Comparison of ENCODE assay signal across 1 cellular context in the genomic region with DNA sequence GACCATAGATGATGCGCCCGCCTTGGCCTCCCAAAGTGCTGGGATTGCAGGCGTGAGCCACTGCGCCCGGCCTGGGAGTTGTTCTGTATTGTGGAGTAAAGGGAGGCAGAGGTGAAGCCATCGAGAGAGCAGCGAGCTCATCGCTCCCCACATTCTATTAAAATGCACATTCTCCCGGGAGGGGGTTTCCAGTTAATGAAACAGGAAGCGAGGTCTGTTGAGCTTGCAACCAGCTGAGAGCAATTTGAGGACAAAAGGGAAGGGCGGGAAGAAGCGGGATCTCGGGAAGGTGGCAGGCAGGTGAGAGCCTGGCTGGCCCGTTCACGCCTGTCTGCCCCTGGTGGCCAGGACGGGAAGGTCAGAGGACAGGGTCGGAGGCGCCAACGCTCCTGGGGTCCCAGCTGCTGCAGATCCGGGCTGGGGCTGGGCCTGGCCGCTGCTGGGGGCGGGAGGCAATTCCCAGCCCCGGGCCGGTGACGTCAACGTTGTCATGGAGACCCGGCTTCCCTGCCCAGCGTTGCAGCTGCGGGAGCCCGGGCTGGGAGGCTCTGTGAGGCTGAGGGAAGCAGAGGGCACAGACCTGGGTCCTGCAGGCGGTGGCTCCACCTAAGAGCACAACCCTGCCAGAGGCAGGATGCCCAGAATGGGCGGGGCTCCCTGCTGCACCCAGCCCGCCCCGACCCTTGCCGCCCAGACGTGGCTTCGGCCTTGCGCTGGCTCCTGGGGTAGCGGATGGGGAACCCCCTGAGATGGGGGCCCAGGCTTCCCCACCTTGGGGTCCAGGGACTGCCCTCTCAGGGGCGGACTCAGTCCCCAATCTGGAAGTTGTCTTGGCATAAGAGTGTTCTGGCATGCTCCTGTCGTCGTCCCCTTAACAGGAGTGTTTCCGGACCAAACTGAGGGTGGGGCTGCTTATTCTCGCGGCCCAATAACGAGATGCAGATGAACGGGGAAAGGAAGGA.
TF ChIP-seq lines count a peak whose summit lies in the region.

No MANE protein-coding gene starts in this region.

TF ChIP-seq in HepG2, 621 proteins besides CTCF, POLR2A, EP300 and RAD21 (continued from another document and continues in another):
- TF ChIP-seq, protein P1, sequence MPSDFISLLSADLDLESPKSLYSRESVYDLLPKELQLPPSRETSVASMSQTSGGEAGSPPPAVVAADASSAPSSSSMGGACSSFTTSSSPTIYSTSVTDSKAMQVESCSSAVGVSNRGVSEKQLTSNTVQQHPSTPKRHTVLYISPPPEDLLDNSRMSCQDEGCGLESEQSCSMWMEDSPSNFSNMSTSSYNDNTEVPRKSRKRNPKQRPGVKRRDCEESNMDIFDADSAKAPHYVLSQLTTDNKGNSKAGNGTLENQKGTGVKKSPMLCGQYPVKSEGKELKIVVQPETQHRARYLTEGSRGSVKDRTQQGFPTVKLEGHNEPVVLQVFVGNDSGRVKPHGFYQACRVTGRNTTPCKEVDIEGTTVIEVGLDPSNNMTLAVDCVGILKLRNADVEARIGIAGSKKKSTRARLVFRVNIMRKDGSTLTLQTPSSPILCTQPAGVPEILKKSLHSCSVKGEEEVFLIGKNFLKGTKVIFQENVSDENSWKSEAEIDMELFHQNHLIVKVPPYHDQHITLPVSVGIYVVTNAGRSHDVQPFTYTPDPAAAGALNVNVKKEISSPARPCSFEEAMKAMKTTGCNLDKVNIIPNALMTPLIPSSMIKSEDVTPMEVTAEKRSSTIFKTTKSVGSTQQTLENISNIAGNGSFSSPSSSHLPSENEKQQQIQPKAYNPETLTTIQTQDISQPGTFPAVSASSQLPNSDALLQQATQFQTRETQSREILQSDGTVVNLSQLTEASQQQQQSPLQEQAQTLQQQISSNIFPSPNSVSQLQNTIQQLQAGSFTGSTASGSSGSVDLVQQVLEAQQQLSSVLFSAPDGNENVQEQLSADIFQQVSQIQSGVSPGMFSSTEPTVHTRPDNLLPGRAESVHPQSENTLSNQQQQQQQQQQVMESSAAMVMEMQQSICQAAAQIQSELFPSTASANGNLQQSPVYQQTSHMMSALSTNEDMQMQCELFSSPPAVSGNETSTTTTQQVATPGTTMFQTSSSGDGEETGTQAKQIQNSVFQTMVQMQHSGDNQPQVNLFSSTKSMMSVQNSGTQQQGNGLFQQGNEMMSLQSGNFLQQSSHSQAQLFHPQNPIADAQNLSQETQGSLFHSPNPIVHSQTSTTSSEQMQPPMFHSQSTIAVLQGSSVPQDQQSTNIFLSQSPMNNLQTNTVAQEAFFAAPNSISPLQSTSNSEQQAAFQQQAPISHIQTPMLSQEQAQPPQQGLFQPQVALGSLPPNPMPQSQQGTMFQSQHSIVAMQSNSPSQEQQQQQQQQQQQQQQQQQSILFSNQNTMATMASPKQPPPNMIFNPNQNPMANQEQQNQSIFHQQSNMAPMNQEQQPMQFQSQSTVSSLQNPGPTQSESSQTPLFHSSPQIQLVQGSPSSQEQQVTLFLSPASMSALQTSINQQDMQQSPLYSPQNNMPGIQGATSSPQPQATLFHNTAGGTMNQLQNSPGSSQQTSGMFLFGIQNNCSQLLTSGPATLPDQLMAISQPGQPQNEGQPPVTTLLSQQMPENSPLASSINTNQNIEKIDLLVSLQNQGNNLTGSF (CRISPR knock-in tag; IDR thresholded peaks at IDR 0.05): no peak
- TF ChIP-seq, protein P2, sequence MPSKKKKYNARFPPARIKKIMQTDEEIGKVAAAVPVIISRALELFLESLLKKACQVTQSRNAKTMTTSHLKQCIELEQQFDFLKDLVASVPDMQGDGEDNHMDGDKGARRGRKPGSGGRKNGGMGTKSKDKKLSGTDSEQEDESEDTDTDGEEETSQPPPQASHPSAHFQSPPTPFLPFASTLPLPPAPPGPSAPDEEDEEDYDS (CRISPR knock-in tag; IDR thresholded peaks at IDR 0.05): peak; percentile 44; the same call in 1 of the 2 replicates
- TF ChIP-seq ZNF720 (CRISPR knock-in tag; IDR thresholded peaks at IDR 0.05): no peak
- TF ChIP-seq, protein P3, sequence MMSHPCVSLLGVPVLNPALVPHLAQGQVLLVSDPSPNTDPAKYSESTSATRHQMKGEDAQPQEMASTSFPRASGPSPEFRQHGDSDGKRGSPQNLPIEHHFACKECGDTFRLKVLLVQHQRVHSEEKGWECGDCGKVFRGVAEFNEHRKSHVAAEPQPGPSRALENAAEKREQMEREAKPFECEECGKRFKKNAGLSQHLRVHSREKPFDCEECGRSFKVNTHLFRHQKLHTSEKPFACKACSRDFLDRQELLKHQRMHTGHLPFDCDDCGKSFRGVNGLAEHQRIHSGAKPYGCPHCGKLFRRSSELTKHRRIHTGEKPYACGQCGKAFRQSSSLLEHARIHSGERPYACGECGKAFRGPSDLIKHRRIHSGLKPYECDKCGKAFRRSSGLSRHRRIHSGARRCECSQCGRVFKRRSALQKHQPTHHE (CRISPR knock-in tag; IDR thresholded peaks at IDR 0.05; ENCODE audit: borderline replicate concordance): no peak
- no peak for TF ChIP-seq ZNF577 (CRISPR knock-in tag; IDR thresholded peaks at IDR 0.05; ENCODE audit: borderline replicate concordance, low read depth)
- TF ChIP-seq ZNF792 (CRISPR knock-in tag; IDR thresholded peaks at IDR 0.05): 0 out of 2 replicates have a peak, but pooled peaks have one; percentile 62
- TF ChIP-seq, protein P4, sequence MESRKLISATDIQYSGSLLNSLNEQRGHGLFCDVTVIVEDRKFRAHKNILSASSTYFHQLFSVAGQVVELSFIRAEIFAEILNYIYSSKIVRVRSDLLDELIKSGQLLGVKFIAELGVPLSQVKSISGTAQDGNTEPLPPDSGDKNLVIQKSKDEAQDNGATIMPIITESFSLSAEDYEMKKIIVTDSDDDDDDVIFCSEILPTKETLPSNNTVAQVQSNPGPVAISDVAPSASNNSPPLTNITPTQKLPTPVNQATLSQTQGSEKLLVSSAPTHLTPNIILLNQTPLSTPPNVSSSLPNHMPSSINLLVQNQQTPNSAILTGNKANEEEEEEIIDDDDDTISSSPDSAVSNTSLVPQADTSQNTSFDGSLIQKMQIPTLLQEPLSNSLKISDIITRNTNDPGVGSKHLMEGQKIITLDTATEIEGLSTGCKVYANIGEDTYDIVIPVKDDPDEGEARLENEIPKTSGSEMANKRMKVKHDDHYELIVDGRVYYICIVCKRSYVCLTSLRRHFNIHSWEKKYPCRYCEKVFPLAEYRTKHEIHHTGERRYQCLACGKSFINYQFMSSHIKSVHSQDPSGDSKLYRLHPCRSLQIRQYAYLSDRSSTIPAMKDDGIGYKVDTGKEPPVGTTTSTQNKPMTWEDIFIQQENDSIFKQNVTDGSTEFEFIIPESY (CRISPR knock-in tag; IDR thresholded peaks at IDR 0.05): peak; percentile 79
- TF ChIP-seq, protein P5, sequence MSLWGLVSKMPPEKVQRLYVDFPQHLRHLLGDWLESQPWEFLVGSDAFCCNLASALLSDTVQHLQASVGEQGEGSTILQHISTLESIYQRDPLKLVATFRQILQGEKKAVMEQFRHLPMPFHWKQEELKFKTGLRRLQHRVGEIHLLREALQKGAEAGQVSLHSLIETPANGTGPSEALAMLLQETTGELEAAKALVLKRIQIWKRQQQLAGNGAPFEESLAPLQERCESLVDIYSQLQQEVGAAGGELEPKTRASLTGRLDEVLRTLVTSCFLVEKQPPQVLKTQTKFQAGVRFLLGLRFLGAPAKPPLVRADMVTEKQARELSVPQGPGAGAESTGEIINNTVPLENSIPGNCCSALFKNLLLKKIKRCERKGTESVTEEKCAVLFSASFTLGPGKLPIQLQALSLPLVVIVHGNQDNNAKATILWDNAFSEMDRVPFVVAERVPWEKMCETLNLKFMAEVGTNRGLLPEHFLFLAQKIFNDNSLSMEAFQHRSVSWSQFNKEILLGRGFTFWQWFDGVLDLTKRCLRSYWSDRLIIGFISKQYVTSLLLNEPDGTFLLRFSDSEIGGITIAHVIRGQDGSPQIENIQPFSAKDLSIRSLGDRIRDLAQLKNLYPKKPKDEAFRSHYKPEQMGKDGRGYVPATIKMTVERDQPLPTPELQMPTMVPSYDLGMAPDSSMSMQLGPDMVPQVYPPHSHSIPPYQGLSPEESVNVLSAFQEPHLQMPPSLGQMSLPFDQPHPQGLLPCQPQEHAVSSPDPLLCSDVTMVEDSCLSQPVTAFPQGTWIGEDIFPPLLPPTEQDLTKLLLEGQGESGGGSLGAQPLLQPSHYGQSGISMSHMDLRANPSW (CRISPR knock-in tag; IDR thresholded peaks at IDR 0.05; ENCODE audit: borderline replicate concordance): no peak
- TF ChIP-seq ZNF562 (CRISPR knock-in tag; IDR thresholded peaks at IDR 0.05; ENCODE audit: borderline replicate concordance): no peak
- no peak; the same call in 1 of the 2 replicates for TF ChIP-seq BORCS8-MEF2B (CRISPR knock-in tag; IDR thresholded peaks at IDR 0.05)
- TF ChIP-seq, protein P6, sequence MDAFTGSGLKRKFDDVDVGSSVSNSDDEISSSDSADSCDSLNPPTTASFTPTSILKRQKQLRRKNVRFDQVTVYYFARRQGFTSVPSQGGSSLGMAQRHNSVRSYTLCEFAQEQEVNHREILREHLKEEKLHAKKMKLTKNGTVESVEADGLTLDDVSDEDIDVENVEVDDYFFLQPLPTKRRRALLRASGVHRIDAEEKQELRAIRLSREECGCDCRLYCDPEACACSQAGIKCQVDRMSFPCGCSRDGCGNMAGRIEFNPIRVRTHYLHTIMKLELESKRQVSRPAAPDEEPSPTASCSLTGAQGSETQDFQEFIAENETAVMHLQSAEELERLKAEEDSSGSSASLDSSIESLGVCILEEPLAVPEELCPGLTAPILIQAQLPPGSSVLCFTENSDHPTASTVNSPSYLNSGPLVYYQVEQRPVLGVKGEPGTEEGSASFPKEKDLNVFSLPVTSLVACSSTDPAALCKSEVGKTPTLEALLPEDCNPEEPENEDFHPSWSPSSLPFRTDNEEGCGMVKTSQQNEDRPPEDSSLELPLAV (CRISPR knock-in tag; conservative IDR thresholded peaks at IDR 0.05; ENCODE audit: low read depth): no peak
- TF ChIP-seq PHF8 (CRISPR knock-in tag; IDR thresholded peaks at IDR 0.05): peak; percentile 34; the same call in 1 of the 2 replicates
- no peak for TF ChIP-seq ZNF615 (CRISPR knock-in tag; IDR thresholded peaks at IDR 0.05; ENCODE audit: borderline replicate concordance)
- peak; percentile 31; the same call in 1 of the 2 replicates for TF ChIP-seq SAP130 (CRISPR knock-in tag; IDR thresholded peaks at IDR 0.05; ENCODE audit: low read depth)
- TF ChIP-seq ZNF564 (CRISPR knock-in tag; IDR thresholded peaks at IDR 0.05): peak; percentile 69
- TF ChIP-seq SOX6 (IDR thresholded peaks at IDR 0.05): no peak
- TF ChIP-seq SOX6 (CRISPR knock-in tag; IDR thresholded peaks at IDR 0.05): 0 out of 2 replicates have a peak, but pooled peaks have one; percentile 6
- TF ChIP-seq ZNF766 (CRISPR knock-in tag; IDR thresholded peaks at IDR 0.05; ENCODE audit: borderline replicate concordance): no peak
- peak; percentile 64 for TF ChIP-seq STAG1 (CRISPR knock-in tag; IDR thresholded peaks at IDR 0.05)
- TF ChIP-seq ZNF329 (CRISPR knock-in tag; IDR thresholded peaks at IDR 0.05; ENCODE audit: low read depth): no peak
- TF ChIP-seq, protein P7, sequence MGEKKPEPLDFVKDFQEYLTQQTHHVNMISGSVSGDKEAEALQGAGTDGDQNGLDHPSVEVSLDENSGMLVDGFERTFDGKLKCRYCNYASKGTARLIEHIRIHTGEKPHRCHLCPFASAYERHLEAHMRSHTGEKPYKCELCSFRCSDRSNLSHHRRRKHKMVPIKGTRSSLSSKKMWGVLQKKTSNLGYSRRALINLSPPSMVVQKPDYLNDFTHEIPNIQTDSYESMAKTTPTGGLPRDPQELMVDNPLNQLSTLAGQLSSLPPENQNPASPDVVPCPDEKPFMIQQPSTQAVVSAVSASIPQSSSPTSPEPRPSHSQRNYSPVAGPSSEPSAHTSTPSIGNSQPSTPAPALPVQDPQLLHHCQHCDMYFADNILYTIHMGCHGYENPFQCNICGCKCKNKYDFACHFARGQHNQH (CRISPR knock-in tag; IDR thresholded peaks at IDR 0.05): 0 out of 2 replicates have a peak, but pooled peaks have one; percentile 35
- TF ChIP-seq, protein P8, sequence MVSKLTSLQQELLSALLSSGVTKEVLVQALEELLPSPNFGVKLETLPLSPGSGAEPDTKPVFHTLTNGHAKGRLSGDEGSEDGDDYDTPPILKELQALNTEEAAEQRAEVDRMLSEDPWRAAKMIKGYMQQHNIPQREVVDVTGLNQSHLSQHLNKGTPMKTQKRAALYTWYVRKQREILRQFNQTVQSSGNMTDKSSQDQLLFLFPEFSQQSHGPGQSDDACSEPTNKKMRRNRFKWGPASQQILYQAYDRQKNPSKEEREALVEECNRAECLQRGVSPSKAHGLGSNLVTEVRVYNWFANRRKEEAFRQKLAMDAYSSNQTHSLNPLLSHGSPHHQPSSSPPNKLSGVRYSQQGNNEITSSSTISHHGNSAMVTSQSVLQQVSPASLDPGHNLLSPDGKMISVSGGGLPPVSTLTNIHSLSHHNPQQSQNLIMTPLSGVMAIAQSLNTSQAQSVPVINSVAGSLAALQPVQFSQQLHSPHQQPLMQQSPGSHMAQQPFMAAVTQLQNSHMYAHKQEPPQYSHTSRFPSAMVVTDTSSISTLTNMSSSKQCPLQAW (CRISPR knock-in tag; IDR thresholded peaks at IDR 0.05): peak; percentile 34; the same call in 1 of the 2 replicates
- TF ChIP-seq ZFP41 (CRISPR knock-in tag; IDR thresholded peaks at IDR 0.05; ENCODE audit: borderline replicate concordance): no peak
- TF ChIP-seq ZBTB7A (CRISPR knock-in tag; IDR thresholded peaks at IDR 0.05): 0 out of 2 replicates have a peak, but pooled peaks have one; percentile 51
- TF ChIP-seq ZSCAN9 (CRISPR knock-in tag; IDR thresholded peaks at IDR 0.05; ENCODE audit: borderline replicate concordance): 0 out of 2 replicates have a peak, but pooled peaks have one; percentile 48
- TF ChIP-seq, protein P9, sequence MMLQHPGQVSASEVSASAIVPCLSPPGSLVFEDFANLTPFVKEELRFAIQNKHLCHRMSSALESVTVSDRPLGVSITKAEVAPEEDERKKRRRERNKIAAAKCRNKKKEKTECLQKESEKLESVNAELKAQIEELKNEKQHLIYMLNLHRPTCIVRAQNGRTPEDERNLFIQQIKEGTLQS (CRISPR knock-in tag; IDR thresholded peaks at IDR 0.05): peak; percentile 22; the same call in 1 of the 2 replicates
- TF ChIP-seq, protein P10, sequence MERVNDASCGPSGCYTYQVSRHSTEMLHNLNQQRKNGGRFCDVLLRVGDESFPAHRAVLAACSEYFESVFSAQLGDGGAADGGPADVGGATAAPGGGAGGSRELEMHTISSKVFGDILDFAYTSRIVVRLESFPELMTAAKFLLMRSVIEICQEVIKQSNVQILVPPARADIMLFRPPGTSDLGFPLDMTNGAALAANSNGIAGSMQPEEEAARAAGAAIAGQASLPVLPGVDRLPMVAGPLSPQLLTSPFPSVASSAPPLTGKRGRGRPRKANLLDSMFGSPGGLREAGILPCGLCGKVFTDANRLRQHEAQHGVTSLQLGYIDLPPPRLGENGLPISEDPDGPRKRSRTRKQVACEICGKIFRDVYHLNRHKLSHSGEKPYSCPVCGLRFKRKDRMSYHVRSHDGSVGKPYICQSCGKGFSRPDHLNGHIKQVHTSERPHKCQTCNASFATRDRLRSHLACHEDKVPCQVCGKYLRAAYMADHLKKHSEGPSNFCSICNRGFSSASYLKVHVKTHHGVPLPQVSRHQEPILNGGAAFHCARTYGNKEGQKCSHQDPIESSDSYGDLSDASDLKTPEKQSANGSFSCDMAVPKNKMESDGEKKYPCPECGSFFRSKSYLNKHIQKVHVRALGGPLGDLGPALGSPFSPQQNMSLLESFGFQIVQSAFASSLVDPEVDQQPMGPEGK (CRISPR knock-in tag; IDR thresholded peaks at IDR 0.05): peak; percentile 65
- peak; percentile 72 for TF ChIP-seq CBX5 (CRISPR knock-in tag; IDR thresholded peaks at IDR 0.05; ENCODE audit: borderline replicate concordance)
- peak; percentile 54; the same call in 1 of the 2 replicates for TF ChIP-seq ZNF317 (CRISPR knock-in tag; IDR thresholded peaks at IDR 0.05)
- TF ChIP-seq HNRNPLL (IDR thresholded peaks at IDR 0.05; ENCODE audit: low read depth, low read length, poor library complexity, severe bottlenecking): peak; percentile 34
- peak; percentile 54; the same call in 1 of the 2 replicates for TF ChIP-seq ZBTB38 (CRISPR knock-in tag; IDR thresholded peaks at IDR 0.05)
- no peak for TF ChIP-seq JARID2 (CRISPR knock-in tag; IDR thresholded peaks at IDR 0.05; ENCODE audit: insufficient replicate concordance)
- peak; percentile 23; the same call in 1 of the 2 replicates for TF ChIP-seq RXRB (CRISPR knock-in tag; IDR thresholded peaks at IDR 0.05; ENCODE audit: borderline replicate concordance)
- peak; percentile 99 for TF ChIP-seq KLF12 (CRISPR knock-in tag; IDR thresholded peaks at IDR 0.05; ENCODE audit: borderline replicate concordance)
